Comparison of ENCODE assay signal across 21 cellular contexts in genomic region chr1:226838456-226838855, GRCh38.
"Had no signal": no experiment of that assay in that cellular context is flagged by ENCODE, and none has a peak within 500 bp of the region (broad histone marks: within the 10 kb centered on the region; RNA-seq: fewer than 3 reads in every experiment).

No MANE protein-coding gene starts in this region.

- DNase-seq: IMR-90, Karpas-422, KG1, MG63, NCI-H1092, NCI-H1105 treated with DMSO at 0.1 percent for 48 hours, NCI-H1417 treated with DMSO at 0.1 percent for 48 hours, NCI-H146, NCI-H1694 treated with DMSO at 0.1 percent for 48 hours, NCI-H1930, NCI-H2081, NCI-H2107, NCI-H2227 treated with DMSO at 0.1 percent for 48 hours, NCI-H526, Peyer's patch, SHP77 treated with DMSO at 0.1 percent for 48 hours, SJCRH30, T-helper 1 cell had no signal

- H3K27me3 ChIP-seq: MG63, Peyer's patch, SJCRH30 had no signal

- H3K9me3 ChIP-seq: Peyer's patch, SJCRH30 had no signal

- ATAC-seq: HepG2, Right ventricle myocardium inferior, SK-N-SH treated with all-trans-retinoic acid at 6 μM for 48 hours had no signal

- H3K4me3 ChIP-seq: MG63, Peyer's patch, SJCRH30 had no signal

- H3K36me3 ChIP-seq: MG63, Peyer's patch, SJCRH30 had no signal

- H3K4me1 ChIP-seq: Peyer's patch had no signal

- H3K27ac ChIP-seq: Peyer's patch, SJCRH30 had no signal
